Comparison of ENCODE assay signal across 1 cellular context in genomic region chr2:23380562-23381065, GRCh38.
TF ChIP-seq lines count a peak whose summit lies in the region.

No MANE protein-coding gene starts in this region.

TF ChIP-seq in WTC11, 78 proteins besides CTCF, POLR2A, EP300 and RAD21 (continued from another document):
- TF ChIP-seq ZNF532 (CRISPR knock-in tag; IDR thresholded peaks at IDR 0.05; ENCODE audit: borderline replicate concordance) (no peak), FOXP1 (CRISPR knock-in tag; IDR thresholded peaks at IDR 0.05; ENCODE audit: borderline replicate concordance) (no peak), TEAD4 (CRISPR knock-in tag; IDR thresholded peaks at IDR 0.05) (no peak), AR (CRISPR knock-in tag; IDR thresholded peaks at IDR 0.05) (no peak), ARID4B (CRISPR knock-in tag; IDR thresholded peaks at IDR 0.05; ENCODE audit: borderline replicate concordance) (no peak), ERG (CRISPR knock-in tag; IDR thresholded peaks at IDR 0.05) (no peak), TCF7 (CRISPR knock-in tag; IDR thresholded peaks at IDR 0.05; ENCODE audit: low read depth) (no peak), USF2 (CRISPR knock-in tag; IDR thresholded peaks at IDR 0.05) (no peak), CBFB (CRISPR knock-in tag; IDR thresholded peaks at IDR 0.05; ENCODE audit: low read depth) (no peak), HMGA2 (CRISPR knock-in tag; IDR thresholded peaks at IDR 0.05) (no peak), ZNF263 (CRISPR knock-in tag; IDR thresholded peaks at IDR 0.05; ENCODE audit: low read depth) (no peak), SMAD4 (CRISPR knock-in tag; IDR thresholded peaks at IDR 0.05) (no peak)
